ENCODE assay signal across 10 cellular contexts in genomic region chrX:70422886-70423336, GRCh38. TPM values are rescaled to one million over a fixed set of nuclear protein-coding genes. Genes with fewer than 3 reads are reported as not detected.
DNase-seq lines count a peak whose midpoint lies in the region; ATAC-seq and TF ChIP-seq lines count a peak whose summit lies in the region.
"Had no signal": no experiment of that assay in that cellular context is flagged by ENCODE, and none has a peak within 500 bp of the region (broad histone marks: within the 10 kb centered on the region; RNA-seq: fewer than 3 reads in every experiment).

Gene GDPD2, plus strand, starts transcription at chrX:70423314. Its CDS starts 1,671 bp downstream, at chrX:70424985.

- ATAC-seq in HG03025 (IDR thresholded peaks at IDR 0.05; ENCODE audit: low FRiP score, unreplicated experiment), result no peak
- no peak for ATAC-seq in GM18520 (IDR thresholded peaks at IDR 0.05; ENCODE audit: unreplicated experiment)
- ATAC-seq in HG02571 (IDR thresholded peaks at IDR 0.05; ENCODE audit: unreplicated experiment), result no peak

- no peak within 1 kb of the TSS for H3K27ac ChIP-seq in duodenal mucosa (ENCODE audit: low read depth, low read length)

- no peaks in the 10 kb centered on the region for H3K9me3 Mint-ChIP-seq in neural crest cell

- peak within 1 kb of the TSS; percentile 51 to 71 for H3K9ac ChIP-seq in duodenal mucosa (ENCODE audit: low read depth in 1 of 2, low read length in 2 of 2)

- peak within 1 kb of the TSS; percentile 85 for H3K27ac Mint-ChIP-seq in neural crest cell (ENCODE audit: unreplicated experiment)

- H3K4me1 ChIP-seq in duodenal mucosa (ENCODE audit: control insufficient read depth in 1 of 2, insufficient read depth in 2 of 2, low read length in 2 of 2), result peaks cover 4 to 6% of the 10 kb centered on the region in 2 donors
- H3K4me1 ChIP-seq: HAP-1 had no signal

- H3K4me1 Mint-ChIP-seq in neural crest cell, result peaks cover 33% of the 10 kb centered on the region

- no peaks in the 10 kb centered on the region for H3K9me3 ChIP-seq in duodenal mucosa (ENCODE audit: control insufficient read depth in 1 of 2, low read length in 2 of 2)
- H3K9me3 ChIP-seq: HAP-1 had no signal

- no peaks in the 10 kb centered on the region for H3K27me3 ChIP-seq in duodenal mucosa (ENCODE audit: control insufficient read depth in 1 of 2, insufficient read depth in 2 of 2, low read length in 2 of 2)

- 0 out of 3 replicates have a peak, but pooled peaks have one; percentile 12 for TF ChIP-seq CTCF in GM12872 (IDR thresholded peaks at IDR 0.05; ENCODE audit: insufficient read depth, low read depth, low read length)
- peak; percentile 45 for TF ChIP-seq CTCF in neural crest cell (conservative IDR thresholded peaks at IDR 0.05)

- H3K27me3 Mint-ChIP-seq in neural crest cell (ENCODE audit: low read depth), result no peaks in the 10 kb centered on the region

- H3K36me3 Mint-ChIP-seq in neural crest cell (ENCODE audit: low read depth), result peaks cover 7% of the 10 kb centered on the region

- H3K36me3 ChIP-seq in duodenal mucosa (ENCODE audit: control insufficient read depth in 1 of 2, insufficient read depth in 2 of 2, low read length in 2 of 2), result peaks cover 0 to 4% of the 10 kb centered on the region in 2 donors

- DNase-seq in NCI-H2227 (lab: John Stamatoyannopoulos, UW; ENCODE audit: unreplicated experiment) (peak; percentile 83), neural crest cell (ENCODE audit: low read depth, low spot score) (peak; percentile 34)
- no peak for DNase-seq in activated CD4-positive, alpha-beta T cell treated with anti-CD3 and anti-CD28 coated beads, Interleukin-2, amount 50 U/mL, for 1 hour

- peak within 1 kb of the TSS; percentile 48 to 54 for H3K4me3 ChIP-seq in duodenal mucosa (ENCODE audit: low read depth in 1 of 2, low read length in 2 of 2)
- H3K4me3 ChIP-seq: HAP-1, skin epidermis had no signal

- peak within 1 kb of the TSS; percentile 79 for H3K4me3 Mint-ChIP-seq in neural crest cell

RNA-seq across cellular contexts. Expression of gene GDPD2, which starts in this region (rescaled TPM):
- total RNA-seq in neural crest cell, result 5.3 and 6.0 TPM in 2 replicates
